ENCODE assay signal across 8 cellular contexts in the genomic region with DNA sequence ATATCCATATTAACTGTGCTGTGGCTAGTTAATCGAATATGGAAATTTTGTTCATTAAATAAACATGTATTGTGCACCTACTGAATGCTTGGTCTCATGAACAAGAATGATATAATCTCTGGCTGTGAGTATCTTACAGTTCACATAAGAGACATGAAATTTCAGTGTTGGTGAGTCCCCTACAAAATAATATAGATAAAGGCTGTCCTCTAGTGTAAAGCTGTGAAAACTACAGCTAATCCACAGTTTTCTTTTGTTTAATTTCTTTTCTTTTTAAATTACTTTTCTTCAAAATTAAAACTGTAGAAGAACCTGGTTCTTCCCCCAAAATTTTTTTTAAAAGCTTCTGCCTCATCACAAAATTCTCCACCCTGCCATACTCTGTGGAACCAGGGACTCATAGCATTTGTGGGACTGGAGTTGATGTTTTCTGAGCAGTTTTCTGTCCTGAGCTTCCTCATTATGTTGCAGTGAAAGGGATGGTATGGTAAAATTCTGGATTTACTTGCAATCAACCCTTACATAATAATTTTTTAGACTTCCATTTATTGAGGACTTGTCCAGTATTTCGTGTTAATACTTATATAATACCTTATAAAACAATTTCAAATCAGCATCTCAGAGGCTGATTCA.
DNase-seq lines count a peak whose midpoint lies in the region; ATAC-seq and TF ChIP-seq lines count a peak whose summit lies in the region.

No MANE protein-coding gene starts in this region.

- H3K36me3 ChIP-seq in DOHH2 (ENCODE audit: control insufficient read depth, low read length) (no peaks in the 10 kb centered on the region), neural progenitor cell (no peaks in the 10 kb centered on the region)

- no peak overlapping the region for H3K27ac ChIP-seq in DOHH2 (ENCODE audit: low read depth, low read length)
- H3K27ac ChIP-seq in neural progenitor cell = no peak overlapping the region

- H3K4me1 ChIP-seq in DOHH2 (ENCODE audit: control insufficient read depth, low read length) = no peaks in the 10 kb centered on the region
- H3K4me1 ChIP-seq in neural progenitor cell = peaks cover 14% of the 10 kb centered on the region

- H4K20me1 ChIP-seq in DOHH2 (ENCODE audit: control insufficient read depth, insufficient read depth, low read depth, low read length) (no peaks in the 10 kb centered on the region), neural progenitor cell (ENCODE audit: low read depth) (no peaks in the 10 kb centered on the region)

- H3K9ac ChIP-seq in neural progenitor cell = no peak overlapping the region

- ATAC-seq in GM21786 (IDR thresholded peaks at IDR 0.05; ENCODE audit: unreplicated experiment) = no peak
- no peak for ATAC-seq in stimulated activated naive CD8-positive, alpha-beta T cell treated with anti-CD3 and anti-CD28 coated beads, Interleukin-15, amount 100 ng/mL, for 72 hours

- H3K4me2 ChIP-seq in DOHH2 (ENCODE audit: low read length) (no peak overlapping the region), neural progenitor cell (no peak overlapping the region)

- H3K27ac Mint-ChIP-seq in neural progenitor cell = no peak overlapping the region
- H3K27ac Mint-ChIP-seq in stimulated activated naive CD8-positive, alpha-beta T cell treated with anti-CD3 and anti-CD28 coated beads, Interleukin-15, amount 100 ng/mL, for 72 hours = no peak overlapping the region

- peak overlapping the region; percentile 90 for H2AFZ ChIP-seq in neural progenitor cell (replicated peaks)

- peaks cover 2% of the 10 kb centered on the region for H3K9me3 Mint-ChIP-seq in neural progenitor cell
- H3K9me3 Mint-ChIP-seq in stimulated activated naive CD8-positive, alpha-beta T cell treated with anti-CD3 and anti-CD28 coated beads, Interleukin-15, amount 100 ng/mL, for 72 hours = peaks cover 4 to 5% of the 10 kb centered on the region in 2 donors

- no peak overlapping the region for H3K4me3 Mint-ChIP-seq in neural progenitor cell
- H3K4me3 Mint-ChIP-seq in stimulated activated naive CD8-positive, alpha-beta T cell treated with anti-CD3 and anti-CD28 coated beads, Interleukin-15, amount 100 ng/mL, for 72 hours = no peak overlapping the region

- no peak overlapping the region for H3K4me3 ChIP-seq in DOHH2 (ENCODE audit: low read length)
- no peak overlapping the region for H3K4me3 ChIP-seq in cardiac fibroblast (replicated peaks in 1 of 2; ENCODE audit: low read depth in 2 of 2, low read length in 2 of 2)
- H3K4me3 ChIP-seq in neural progenitor cell = no peak overlapping the region

- DNase-seq in NCI-H146 (lab: John Stamatoyannopoulos, UW) = peak; percentile 20
- peak; percentile 38 to 46 for DNase-seq in cardiac fibroblast (ENCODE audit: low read depth in 2 of 2)
- DNase-seq in neural progenitor cell (ENCODE audit: low spot score) = peak; percentile 31
- DNase-seq in NCI-H187 (lab: John Stamatoyannopoulos, UW) = no peak
- no peak for DNase-seq in stimulated activated naive CD8-positive, alpha-beta T cell treated with anti-CD3 and anti-CD28 coated beads, Interleukin-15, amount 100 ng/mL, for 72 hours
- DNase-seq in GM19238 (ENCODE audit: insufficient read length, low spot score) = no peak

- H3K36me3 Mint-ChIP-seq in neural progenitor cell = no peaks in the 10 kb centered on the region

- no peaks in the 10 kb centered on the region for H3K4me1 Mint-ChIP-seq in neural progenitor cell
- no peaks in the 10 kb centered on the region for H3K4me1 Mint-ChIP-seq in stimulated activated naive CD8-positive, alpha-beta T cell treated with anti-CD3 and anti-CD28 coated beads, Interleukin-15, amount 100 ng/mL, for 72 hours

- H3K79me2 ChIP-seq in DOHH2 (ENCODE audit: control insufficient read depth, low read length) = no peaks in the 10 kb centered on the region
- H3K79me2 ChIP-seq in neural progenitor cell (ENCODE audit: low read depth) = no peaks in the 10 kb centered on the region

- H3K27me3 ChIP-seq in DOHH2 (ENCODE audit: control insufficient read depth, low read length) (peaks cover 16% of the 10 kb centered on the region), neural progenitor cell (no peaks in the 10 kb centered on the region)

- H3K9me2 ChIP-seq in DOHH2 (replicated peaks; ENCODE audit: control insufficient read depth, low read length) = no peaks in the 10 kb centered on the region

- TF ChIP-seq CTCF in DOHH2 (IDR thresholded peaks at IDR 0.05; ENCODE audit: low read depth, low read length, poor library complexity, severe bottlenecking) (peak; percentile 24), cardiac fibroblast (IDR thresholded peaks at IDR 0.05; ENCODE audit: low read depth, low read length) (peak; percentile 59), neural progenitor cell (IDR thresholded peaks at IDR 0.05) (peak; percentile 79)

- no peaks in the 10 kb centered on the region for H3K9me3 ChIP-seq in DOHH2 (ENCODE audit: control insufficient read depth, insufficient read depth, low read length)
- no peaks in the 10 kb centered on the region for H3K9me3 ChIP-seq in neural progenitor cell (ENCODE audit: low read depth)

- peaks cover 2% of the 10 kb centered on the region for H3K27me3 Mint-ChIP-seq in neural progenitor cell (ENCODE audit: insufficient read depth, low read depth)
- H3K27me3 Mint-ChIP-seq in stimulated activated naive CD8-positive, alpha-beta T cell treated with anti-CD3 and anti-CD28 coated beads, Interleukin-15, amount 100 ng/mL, for 72 hours = peaks cover 7% of the 10 kb centered on the region

- no peaks in the 10 kb centered on the region for H3F3A ChIP-seq in DOHH2 (ENCODE audit: control insufficient read depth, insufficient read depth)
- peaks cover 5% of the 10 kb centered on the region for H3F3A ChIP-seq in neural progenitor cell (ENCODE audit: low read depth)

Comparison
In these comparisons a context has a peak if more than half of its experiments do, and no peak if none do; other contexts are left out.
1. CTCF ChIP-seq: peak in every context shown above with its lines; median percentile 79 in neural progenitor cell; 59 in cardiac fibroblast; 24 in DOHH2.
2. DNase-seq: peak in NCI-H146 (single experiment), cardiac fibroblast (2 of 2) and neural progenitor cell (single experiment); none in NCI-H187 (0 of 2), stimulated activated naive CD8-positive, alpha-beta T cell treated with anti-CD3 and anti-CD28 coated beads, Interleukin-15, amount 100 ng/mL, for 72 hours (0 of 2) and GM19238 (single experiment).